Comparison of ENCODE assay signal across 20 cellular contexts in genomic region chr22:41538583-41538982, GRCh38. TPM values are rescaled to one million over a fixed set of nuclear protein-coding genes. Genes with fewer than 3 reads are reported as not detected.
DNase-seq lines count a peak whose midpoint lies in the region; ATAC-seq and TF ChIP-seq lines count a peak whose summit lies in the region.
"Had no signal": no experiment of that assay in that cellular context is flagged by ENCODE, and none has a peak within 500 bp of the region (broad histone marks: within the 10 kb centered on the region; RNA-seq: fewer than 3 reads in every experiment).

No MANE protein-coding gene starts in this region.

- H3K36me3 ChIP-seq in WERI-Rb-1: peaks cover 42% of the 10 kb centered on the region
- peaks cover 0 to 32% (median 23%) of the 10 kb centered on the region in 4 donors for H3K36me3 ChIP-seq in esophagus muscularis mucosa

- intact Hi-C loops in esophagus muscularis mucosa (cut with DNase I) (no loop called here), Right ventricle myocardium superior (cut with DNase I) (no loop called here)

- DNase-seq in WERI-Rb-1 (no peak), esophagus muscularis mucosa (ENCODE audit: extremely low spot score) (no peak), medulla oblongata (ENCODE audit: extremely low spot score) (peak; percentile 95), substantia nigra (lab: John Stamatoyannopoulos, UW) (peak in 37 of 49 donors; percentile 25 to 89 (median 67)), activated gamma-delta T cell treated with Interleukin-2 at 50 U/mL for 16 hours (no peak), HEK293T (ENCODE audit: extremely low spot score) (no peak), epidermal melanocyte (ENCODE audit: insufficient read length, low spot score) (no peak), Right ventricle myocardium superior (no peak)
- DNase-seq: Caco-2; CD4-positive, CD25-positive, alpha-beta regulatory T cell; EL; H9; MV-4-11; NCI-H1417; NCI-H187 treated with DMSO at 0.1 percent for 48 hours; NCI-H69; NK-92 treated with Interleukin-12 subunit alpha and Interleukin-12 subunit beta, amount 100 ng/mL, for 24 hours; OCI-M1 had no signal

- TF ChIP-seq POLR2A in esophagus muscularis mucosa (IDR thresholded peaks at IDR 0.05; ENCODE audit: low read depth): no peak

- peak overlapping the region; percentile 86 for H3K27ac ChIP-seq in WERI-Rb-1
- peak overlapping the region; percentile 51 to 69 (median 66) for H3K27ac ChIP-seq in esophagus muscularis mucosa (replicated peaks in 1 of 4)
- peak overlapping the region; percentile 84 for H3K27ac ChIP-seq in substantia nigra (ENCODE audit: low read depth, low read length, poor library complexity, severe bottlenecking)

- no peak overlapping the region for H3K4me3 ChIP-seq in WERI-Rb-1 (ENCODE audit: low read depth, low read length)
- no peak overlapping the region for H3K4me3 ChIP-seq in esophagus muscularis mucosa
- H3K4me3 ChIP-seq: K562 had no signal

- no peak for ATAC-seq in Right ventricle myocardium superior (ENCODE audit: poor library complexity)
- ATAC-seq: K562 had no signal

- H3K27me3 ChIP-seq in WERI-Rb-1 (ENCODE audit: insufficient read depth, low read depth, severe bottlenecking) (no peaks in the 10 kb centered on the region), esophagus muscularis mucosa (no peaks in the 10 kb centered on the region)

- H3K9me3 ChIP-seq in WERI-Rb-1 (ENCODE audit: severe bottlenecking): no peaks in the 10 kb centered on the region
- H3K9me3 ChIP-seq in esophagus muscularis mucosa: no peaks in the 10 kb centered on the region
- H3K9me3 ChIP-seq: Caco-2 had no signal

- POLR2A ChIA-PET in HEK293T (lab: Yijun Ruan, JAX): no interaction called here

- no peak for TF ChIP-seq EP300 in esophagus muscularis mucosa (IDR thresholded peaks at IDR 0.05)

- CTCF ChIA-PET in HEK293T (lab: Yijun Ruan, JAX): interaction anchor here (1.0 kb wide), 1 partner anchor 21 kb away, joined by 3 read pairs; no protein-coding TSS in a partner anchor

- H3K4me1 ChIP-seq in esophagus muscularis mucosa: peaks cover 12 to 58% (median 51%) of the 10 kb centered on the region in 4 donors

- TF ChIP-seq CTCF in WERI-Rb-1 (IDR thresholded peaks at IDR 0.05; ENCODE audit: low read depth, low read length) (no peak), esophagus muscularis mucosa (IDR thresholded peaks at IDR 0.05) (no peak)

- 62% methylated on average over 7 of the region's 8 CpGs for WGBS in esophagus muscularis mucosa

TF ChIP-seq in HEK293T, 16 proteins besides CTCF, POLR2A, EP300 and RAD21:
- no peak for TF ChIP-seq CTBP1 (IDR thresholded peaks at IDR 0.05; ENCODE audit: borderline replicate concordance)
- no peak for TF ChIP-seq ZNF384 (IDR thresholded peaks at IDR 0.05)
- TF ChIP-seq FOXK2 (IDR thresholded peaks at IDR 0.05): no peak

RNA-seq across cellular contexts. Expression of gene POLR3H, which starts 5.7 kb away (rescaled TPM):
- total RNA-seq in esophagus muscularis mucosa: 10 to 100 TPM; 20.9 to 28.2 (median 23.0) TPM
- 18.3 TPM for total RNA-seq in Right ventricle myocardium superior

RNA-seq across cellular contexts. Expression of gene CSDC2, which starts 22.2 kb away (rescaled TPM):
- total RNA-seq in esophagus muscularis mucosa: 10 to 100 TPM in 1 of 4 donors, 1 to 10 TPM in 3; 2.9 to 12.4 (median 7.1) TPM
- total RNA-seq in Right ventricle myocardium superior: 252 TPM
- total RNA-seq: CD4-positive, CD25-positive, alpha-beta regulatory T cell; RPMI7951 had no signal

RNA-seq across cellular contexts. Expression of gene PMM1, which starts 51.1 kb away (rescaled TPM):
- total RNA-seq in esophagus muscularis mucosa: 10 to 100 TPM; 37.4 to 54.2 (median 39.3) TPM
- 13.9 TPM for total RNA-seq in Right ventricle myocardium superior

Comparison
In these comparisons a context has a peak if more than half of its experiments do, and no peak if none do; other contexts are left out.
1. DNase-seq: peak in medulla oblongata (single experiment) and substantia nigra (37 of 49); none in WERI-Rb-1 (single experiment), esophagus muscularis mucosa (single experiment), activated gamma-delta T cell treated with Interleukin-2 at 50 U/mL for 16 hours (single experiment), HEK293T (single experiment), epidermal melanocyte (single experiment) and Right ventricle myocardium superior (single experiment).
2. RNA of gene CSDC2, which starts 22.2 kb away (total RNA-seq): 252 TPM in Right ventricle myocardium superior (single experiment); 2.9 to 12.4 TPM in esophagus muscularis mucosa; every median in the first group is over 10 times any median in the second.
3. Peak in every context shown above with its lines, with median percentiles within 50 percentile points of each other: H3K27ac ChIP-seq.